ENCODE assay signal across 8 cellular contexts in genomic region chr22:30290318-30290678, GRCh38. TPM values are rescaled to one million over a fixed set of nuclear protein-coding genes. Genes with fewer than 3 reads are reported as not detected.
DNase-seq lines count a peak whose midpoint lies in the region; ATAC-seq lines count a peak whose summit lies in the region.

No MANE protein-coding gene starts in this region.

- ATAC-seq in CD4-positive, CD25-positive, alpha-beta regulatory T cell (ENCODE audit: low read depth in 2 of 2), result no peak
- ATAC-seq in naive thymus-derived CD4-positive, alpha-beta T cell, result no peak
- no peak for ATAC-seq in GM21576 (IDR thresholded peaks at IDR 0.05; ENCODE audit: unreplicated experiment)

- H3K9ac ChIP-seq in HUES48 (ENCODE audit: low read depth, low read length), result no peak overlapping the region

- no peaks in the 10 kb centered on the region for H3K27me3 Mint-ChIP-seq in CD4-positive, CD25-positive, alpha-beta regulatory T cell
- no peaks in the 10 kb centered on the region for H3K27me3 Mint-ChIP-seq in naive thymus-derived CD4-positive, alpha-beta T cell

- no peaks in the 10 kb centered on the region for H3K9me3 Mint-ChIP-seq in CD4-positive, CD25-positive, alpha-beta regulatory T cell
- no peaks in the 10 kb centered on the region for H3K9me3 Mint-ChIP-seq in naive thymus-derived CD4-positive, alpha-beta T cell

- peak overlapping the region; percentile 93 to 97 (median 96) for H3K27ac Mint-ChIP-seq in CD4-positive, CD25-positive, alpha-beta regulatory T cell
- peak overlapping the region; percentile 71 to 95 (median 92) for H3K27ac Mint-ChIP-seq in naive thymus-derived CD4-positive, alpha-beta T cell

- intact Hi-C loops in naive thymus-derived CD4-positive, alpha-beta T cell (cut with micrococcal nuclease), result no loop called here

- H3K36me3 Mint-ChIP-seq in CD4-positive, CD25-positive, alpha-beta regulatory T cell, result peaks cover 19% of the 10 kb centered on the region
- H3K36me3 Mint-ChIP-seq in naive thymus-derived CD4-positive, alpha-beta T cell, result peaks cover 3 to 17% (median 9%) of the 10 kb centered on the region in 5 donors

- H3K4me3 Mint-ChIP-seq in CD4-positive, CD25-positive, alpha-beta regulatory T cell, result peak overlapping the region; percentile 91 to 96 (median 94)
- H3K4me3 Mint-ChIP-seq in naive thymus-derived CD4-positive, alpha-beta T cell, result peak overlapping the region; percentile 87 to 93 (median 90)

- peaks cover 9 to 52% (median 22%) of the 10 kb centered on the region in 4 donors for H3K4me1 Mint-ChIP-seq in CD4-positive, CD25-positive, alpha-beta regulatory T cell
- H3K4me1 Mint-ChIP-seq in naive thymus-derived CD4-positive, alpha-beta T cell, result peaks cover 12 to 59% (median 47%) of the 10 kb centered on the region in 7 donors

- DNase-seq in CD4-positive, CD25-positive, alpha-beta regulatory T cell, result peak in 1 of 3 donors; percentile 32
- DNase-seq in caudate nucleus (lab: John Stamatoyannopoulos, UW) (peak in 1 of 61 donors; percentile 53), midbrain (lab: John Stamatoyannopoulos, UW) (no peak), SKM-1 (lab: John Stamatoyannopoulos, UW; ENCODE audit: unreplicated experiment) (no peak)
- DNase-seq in naive thymus-derived CD4-positive, alpha-beta T cell, result no peak
- no peak for DNase-seq in stimulated activated CD4-positive, alpha-beta T cell treated with anti-CD3 and anti-CD28 coated beads, Interleukin-4, amount 100 ng/mL, for 1 hour

- peaks cover 43% of the 10 kb centered on the region for H3K4me1 ChIP-seq in CD4-positive, CD25-positive, alpha-beta regulatory T cell (ENCODE audit: control insufficient read depth, insufficient read depth, low read length, poor library complexity, severe bottlenecking)
- H3K4me1 ChIP-seq in HUES48 (ENCODE audit: control insufficient read depth, insufficient read depth, low read length), result peaks cover 18% of the 10 kb centered on the region
- H3K4me1 ChIP-seq in naive thymus-derived CD4-positive, alpha-beta T cell (ENCODE audit: control insufficient read depth in 2 of 2, insufficient read depth in 2 of 2, low read length in 2 of 2), result peaks cover 27 to 31% of the 10 kb centered on the region in 2 donors

- no peaks in the 10 kb centered on the region for H3K9me3 ChIP-seq in CD4-positive, CD25-positive, alpha-beta regulatory T cell (ENCODE audit: control insufficient read depth in 2 of 2, low read length in 2 of 2)
- no peaks in the 10 kb centered on the region for H3K9me3 ChIP-seq in HUES48 (ENCODE audit: control insufficient read depth, insufficient read depth, low read length)
- no peaks in the 10 kb centered on the region for H3K9me3 ChIP-seq in naive thymus-derived CD4-positive, alpha-beta T cell (ENCODE audit: control insufficient read depth in 2 of 3, low read length in 3 of 3)

- POLR2A ChIA-PET in naive thymus-derived CD4-positive, alpha-beta T cell (lab: Charles Lee), result interaction anchor here (1.0 to 32.8 kb wide), 6 partner anchors 30 to 133 kb away, joined by 4 to 1265 read pairs (median 54); partner anchors contain the start of genes CCDC157, RNF215, SEC14L2 and SF3A1

- CTCF ChIA-PET in naive thymus-derived CD4-positive, alpha-beta T cell (lab: Charles Lee), result interaction anchor here (1.0 to 8.8 kb wide), 9 partner anchors 11 to 122 kb away, joined by 3 to 157 read pairs (median 48); partner anchors contain the start of genes OSM, RNF215 and TBC1D10A

- H3K4me3 ChIP-seq in CD4-positive, CD25-positive, alpha-beta regulatory T cell (ENCODE audit: low read depth, low read length), result peak overlapping the region; percentile 66
- peak overlapping the region; percentile 83 for H3K4me3 ChIP-seq in HUES48 (ENCODE audit: low read depth, low read length)
- H3K4me3 ChIP-seq in naive thymus-derived CD4-positive, alpha-beta T cell (ENCODE audit: low read length), result peak overlapping the region; percentile 80

- H3K36me3 ChIP-seq in CD4-positive, CD25-positive, alpha-beta regulatory T cell (ENCODE audit: control insufficient read depth, insufficient read depth, low read length), result peaks cover 30% of the 10 kb centered on the region
- peaks cover 12% of the 10 kb centered on the region; the same call in 1 of the 2 replicates for H3K36me3 ChIP-seq in HUES48 (ENCODE audit: control insufficient read depth, insufficient read depth, low read length)
- peaks cover 0 to 56% (median 19%) of the 10 kb centered on the region in 3 experiments for H3K36me3 ChIP-seq in naive thymus-derived CD4-positive, alpha-beta T cell (ENCODE audit: control insufficient read depth in 2 of 3, insufficient read depth in 3 of 3, low read length in 3 of 3)

- peak overlapping the region; percentile 76 for H3K27ac ChIP-seq in CD4-positive, CD25-positive, alpha-beta regulatory T cell (ENCODE audit: insufficient read depth, low read length, poor library complexity, severe bottlenecking)
- H3K27ac ChIP-seq in HUES48 (ENCODE audit: low read depth, low read length) (no peak overlapping the region), caudate nucleus (ENCODE audit: low read depth, low read length) (peak overlapping the region; percentile 65)
- peak overlapping the region; percentile 75 for H3K27ac ChIP-seq in naive thymus-derived CD4-positive, alpha-beta T cell (ENCODE audit: low read depth, low read length)

- H3K27me3 ChIP-seq in CD4-positive, CD25-positive, alpha-beta regulatory T cell (ENCODE audit: control insufficient read depth, insufficient read depth, low read length), result no peaks in the 10 kb centered on the region
- H3K27me3 ChIP-seq in HUES48 (ENCODE audit: control insufficient read depth, insufficient read depth, low read length), result no peaks in the 10 kb centered on the region
- H3K27me3 ChIP-seq in naive thymus-derived CD4-positive, alpha-beta T cell (ENCODE audit: control insufficient read depth in 2 of 2, insufficient read depth in 2 of 2, low read length in 2 of 2), result no peaks in the 10 kb centered on the region

RNA-seq across cellular contexts. Expression of gene CASTOR1, which starts 1.0 kb away (rescaled TPM):
- 18.7 TPM for total RNA-seq in CD4-positive, CD25-positive, alpha-beta regulatory T cell
- polyA plus RNA-seq in CD4-positive, CD25-positive, alpha-beta regulatory T cell, result 10 to 100 TPM; 10.9 to 16.4 (median 12.1) TPM
- total RNA-seq in naive thymus-derived CD4-positive, alpha-beta T cell, result 10 to 100 TPM; 12.4 to 21.3 (median 17.9) TPM
- 10 to 100 TPM; 19.0 to 43.0 TPM for polyA plus RNA-seq in naive thymus-derived CD4-positive, alpha-beta T cell

RNA-seq across cellular contexts. Expression of gene OSM, which starts 23.6 kb away (rescaled TPM):
- 24.0 TPM for total RNA-seq in CD4-positive, CD25-positive, alpha-beta regulatory T cell
- 1 to 10 TPM; 2.4 to 7.0 (median 4.8) TPM for polyA plus RNA-seq in CD4-positive, CD25-positive, alpha-beta regulatory T cell
- 100 to 1,000 TPM in 1 of 5 experiments, 10 to 100 TPM in 2, 1 to 10 TPM in 1, under 1 TPM in 1; 0.49 to 158 (median 46.0) TPM for total RNA-seq in naive thymus-derived CD4-positive, alpha-beta T cell
- 1 to 10 TPM; 2.0 to 6.3 TPM for polyA plus RNA-seq in naive thymus-derived CD4-positive, alpha-beta T cell

RNA-seq across cellular contexts. Expression of gene TBC1D10A, which starts 36.4 kb away (rescaled TPM):
- total RNA-seq in CD4-positive, CD25-positive, alpha-beta regulatory T cell, result 67.5 TPM
- polyA plus RNA-seq in CD4-positive, CD25-positive, alpha-beta regulatory T cell, result 10 to 100 TPM; 44.2 to 58.0 (median 47.4) TPM
- 10 to 100 TPM; 47.2 to 73.8 (median 70.9) TPM for total RNA-seq in naive thymus-derived CD4-positive, alpha-beta T cell
- 10 to 100 TPM; 62.6 to 84.7 TPM for polyA plus RNA-seq in naive thymus-derived CD4-positive, alpha-beta T cell

RNA-seq across cellular contexts. Expression of gene LIF, which starts 43.7 kb away (rescaled TPM):
- 0.96 TPM for total RNA-seq in CD4-positive, CD25-positive, alpha-beta regulatory T cell
- polyA plus RNA-seq in CD4-positive, CD25-positive, alpha-beta regulatory T cell, result not detected
- 100 to 1,000 TPM in 1 of 5 experiments, under 1 TPM in 2, not detected in 2; 0.64 to 260 (median 0.98) TPM for total RNA-seq in naive thymus-derived CD4-positive, alpha-beta T cell
- not detected for polyA plus RNA-seq in naive thymus-derived CD4-positive, alpha-beta T cell
